ENCODE assay signal across 21 cellular contexts in the genomic region with DNA sequence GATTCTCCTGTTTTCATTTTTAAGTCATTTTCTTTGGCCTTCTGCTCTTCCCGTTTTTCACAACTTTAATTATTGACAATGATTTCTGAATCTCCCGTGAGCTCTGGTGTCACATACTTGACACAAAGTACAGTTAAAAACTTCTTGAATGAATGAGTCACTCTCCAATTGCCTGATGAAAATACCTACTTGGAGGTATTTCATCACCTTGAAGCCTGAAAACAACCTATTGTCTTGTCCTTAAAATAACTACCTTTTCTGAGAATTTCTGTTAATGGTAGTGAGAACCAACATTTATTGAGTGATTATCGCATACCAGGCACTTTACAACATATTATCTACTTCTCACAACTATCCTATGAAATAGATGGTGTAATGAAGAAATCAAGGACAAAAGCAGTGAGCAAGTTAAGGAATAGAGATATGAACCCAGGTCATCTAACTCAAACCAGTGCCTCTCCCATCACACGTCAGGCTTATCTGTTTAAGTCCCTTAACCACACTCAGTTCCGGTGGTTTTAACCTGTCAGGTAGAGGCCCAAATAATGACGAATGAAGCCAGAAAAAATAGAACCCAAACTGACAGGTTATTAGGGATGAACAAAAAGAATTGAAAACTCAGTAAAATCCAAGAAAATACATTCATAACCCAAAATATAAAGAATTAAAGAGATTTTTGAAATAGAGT. TPM values are rescaled to one million over a fixed set of nuclear protein-coding genes. Genes with fewer than 3 reads are reported as not detected.
DNase-seq lines count a peak whose midpoint lies in the region; ATAC-seq and TF ChIP-seq lines count a peak whose summit lies in the region.
"Had no signal": no experiment of that assay in that cellular context is flagged by ENCODE, and none has a peak within 500 bp of the region (broad histone marks: within the 10 kb centered on the region; RNA-seq: fewer than 3 reads in every experiment).

No MANE protein-coding gene starts in this region.

- in situ Hi-C loops in KBM-7 (cut with MboI; ENCODE audit: low pct_unique_long_range_greater_than_20kb, low sequenced_read_pairs), result no loop called here

- POLR2A ChIA-PET in activated CD8-positive, alpha-beta T cell treated with anti-CD3 and anti-CD28 coated beads for 36 hours (lab: Charles Lee), result no interaction called here
- POLR2A ChIA-PET in activated CD8-positive, alpha-beta T cell treated with anti-CD3 and anti-CD28 coated beads, Interleukin-2, amount 10 ng/mL, durations not matched to agents 7 days and 5 days (lab: Charles Lee), result no interaction called here

- H3K4me3 Mint-ChIP-seq in activated CD8-positive, alpha-beta T cell treated with anti-CD3 and anti-CD28 coated beads for 36 hours, result no peak overlapping the region
- no peak overlapping the region for H3K4me3 Mint-ChIP-seq in activated CD8-positive, alpha-beta T cell treated with anti-CD3 and anti-CD28 coated beads, Interleukin-2, amount 10 ng/mL, durations not matched to agents 7 days and 5 days
- H3K4me3 Mint-ChIP-seq: activated CD4-positive, alpha-beta memory T cell treated with anti-CD3 and anti-CD28 coated beads, Interleukin-2, amount 10 ng/mL, durations not matched to agents 7 days and 5 days; activated T-helper 17 cell treated with anti-CD3 and anti-CD28 coated beads, Interleukin-2, amount 50 U/mL, for 72 hours; stimulated activated naive CD8-positive, alpha-beta T cell treated with anti-CD3 and anti-CD28 coated beads, Interleukin-15, Interleukin-2, amounts not matched to agents 100 ng/mL and 50 ng/mL, for 24 hours; T-cell had no signal

- TF ChIP-seq CTCF in activated CD8-positive, alpha-beta T cell treated with anti-CD3 and anti-CD28 coated beads for 36 hours (IDR thresholded peaks at IDR 0.05), result no peak
- TF ChIP-seq CTCF in omental fat pad (IDR thresholded peaks at IDR 0.05), result no peak

- DNase-seq in activated CD8-positive, alpha-beta T cell treated with anti-CD3 and anti-CD28 coated beads for 36 hours, result no peak
- no peak for DNase-seq in activated CD8-positive, alpha-beta T cell treated with anti-CD3 and anti-CD28 coated beads, Interleukin-2, amount 10 ng/mL, durations not matched to agents 7 days and 5 days
- DNase-seq in KBM-7 (peak; percentile 22), kidney tubule cell (ENCODE audit: low spot score) (peak; percentile 41), omental fat pad (ENCODE audit: low spot score) (no peak)
- no peak for DNase-seq in stimulated activated CD4-positive, alpha-beta T cell treated with anti-CD3 and anti-CD28 coated beads, Interleukin-4, amount 100 ng/mL, for 1 hour
- DNase-seq: activated CD4-positive, alpha-beta memory T cell treated with anti-CD3 and anti-CD28 coated beads, Interleukin-2, amount 10 ng/mL, durations not matched to agents 7 days and 5 days; caudate nucleus; GDM1; head of caudate nucleus; lower lobe of right lung; NCI-H187; NCI-H510A; ovary; SHP77 treated with DMSO at 0.1 percent for 48 hours; sigmoid colon; T-cell had no signal

- peaks cover 6% of the 10 kb centered on the region for H3K4me1 Mint-ChIP-seq in activated CD8-positive, alpha-beta T cell treated with anti-CD3 and anti-CD28 coated beads for 36 hours (ENCODE audit: low read depth)
- peaks cover 8% of the 10 kb centered on the region for H3K4me1 Mint-ChIP-seq in activated CD8-positive, alpha-beta T cell treated with anti-CD3 and anti-CD28 coated beads, Interleukin-2, amount 10 ng/mL, durations not matched to agents 7 days and 5 days (ENCODE audit: low read depth)
- H3K4me1 Mint-ChIP-seq: activated T-helper 17 cell treated with anti-CD3 and anti-CD28 coated beads, Interleukin-2, amount 50 U/mL, for 72 hours had no signal

- ATAC-seq in activated CD8-positive, alpha-beta T cell treated with anti-CD3 and anti-CD28 coated beads for 36 hours, result no peak
- no peak for ATAC-seq in activated CD8-positive, alpha-beta T cell treated with anti-CD3 and anti-CD28 coated beads, Interleukin-2, amount 10 ng/mL, durations not matched to agents 7 days and 5 days
- ATAC-seq in GM21723 (IDR thresholded peaks at IDR 0.05; ENCODE audit: unreplicated experiment) (peak; percentile 68), omental fat pad (ENCODE audit: low FRiP score) (no peak), GM21529 (IDR thresholded peaks at IDR 0.05; ENCODE audit: unreplicated experiment) (no peak)
- ATAC-seq: activated T-helper 17 cell treated with anti-CD3 and anti-CD28 coated beads, Interleukin-2, amount 50 U/mL, for 72 hours; lower lobe of right lung; T-cell had no signal

- H3K36me3 Mint-ChIP-seq in activated CD8-positive, alpha-beta T cell treated with anti-CD3 and anti-CD28 coated beads for 36 hours (ENCODE audit: low read depth), result peaks cover 13% of the 10 kb centered on the region
- H3K36me3 Mint-ChIP-seq in activated CD8-positive, alpha-beta T cell treated with anti-CD3 and anti-CD28 coated beads, Interleukin-2, amount 10 ng/mL, durations not matched to agents 7 days and 5 days (ENCODE audit: low read depth), result peaks cover 7% of the 10 kb centered on the region

- no peaks in the 10 kb centered on the region for H3K27me3 Mint-ChIP-seq in activated CD8-positive, alpha-beta T cell treated with anti-CD3 and anti-CD28 coated beads for 36 hours
- H3K27me3 Mint-ChIP-seq in activated CD8-positive, alpha-beta T cell treated with anti-CD3 and anti-CD28 coated beads, Interleukin-2, amount 10 ng/mL, durations not matched to agents 7 days and 5 days (ENCODE audit: low read depth), result no peaks in the 10 kb centered on the region
- H3K27me3 Mint-ChIP-seq: activated CD4-positive, alpha-beta memory T cell treated with anti-CD3 and anti-CD28 coated beads, Interleukin-2, amount 10 ng/mL, durations not matched to agents 7 days and 5 days; activated T-helper 17 cell treated with anti-CD3 and anti-CD28 coated beads, Interleukin-2, amount 50 U/mL, for 72 hours; stimulated activated naive CD8-positive, alpha-beta T cell treated with anti-CD3 and anti-CD28 coated beads, Interleukin-15, Interleukin-2, amounts not matched to agents 100 ng/mL and 50 ng/mL, for 24 hours; T-cell had no signal

- no peaks in the 10 kb centered on the region for H3K9me3 Mint-ChIP-seq in activated CD8-positive, alpha-beta T cell treated with anti-CD3 and anti-CD28 coated beads for 36 hours
- H3K9me3 Mint-ChIP-seq in activated CD8-positive, alpha-beta T cell treated with anti-CD3 and anti-CD28 coated beads, Interleukin-2, amount 10 ng/mL, durations not matched to agents 7 days and 5 days (ENCODE audit: insufficient read depth), result no peaks in the 10 kb centered on the region
- H3K9me3 Mint-ChIP-seq: activated CD4-positive, alpha-beta memory T cell treated with anti-CD3 and anti-CD28 coated beads, Interleukin-2, amount 10 ng/mL, durations not matched to agents 7 days and 5 days; activated T-helper 17 cell treated with anti-CD3 and anti-CD28 coated beads, Interleukin-2, amount 50 U/mL, for 72 hours; stimulated activated naive CD8-positive, alpha-beta T cell treated with anti-CD3 and anti-CD28 coated beads, Interleukin-15, Interleukin-2, amounts not matched to agents 100 ng/mL and 50 ng/mL, for 24 hours; T-cell had no signal

- intact Hi-C loops in activated CD8-positive, alpha-beta T cell treated with anti-CD3 and anti-CD28 coated beads for 36 hours (cut with micrococcal nuclease), result no loop called here

- CTCF ChIA-PET in activated CD8-positive, alpha-beta T cell treated with anti-CD3 and anti-CD28 coated beads for 36 hours (lab: Charles Lee), result no interaction called here
- CTCF ChIA-PET in activated CD8-positive, alpha-beta T cell treated with anti-CD3 and anti-CD28 coated beads, Interleukin-2, amount 10 ng/mL, durations not matched to agents 7 days and 5 days (lab: Charles Lee), result no interaction called here

- peak overlapping the region; percentile 1 for H3K27ac Mint-ChIP-seq in activated CD8-positive, alpha-beta T cell treated with anti-CD3 and anti-CD28 coated beads for 36 hours
- H3K27ac Mint-ChIP-seq in activated CD8-positive, alpha-beta T cell treated with anti-CD3 and anti-CD28 coated beads, Interleukin-2, amount 10 ng/mL, durations not matched to agents 7 days and 5 days, result no peak overlapping the region
- H3K27ac Mint-ChIP-seq: activated CD4-positive, alpha-beta memory T cell treated with anti-CD3 and anti-CD28 coated beads, Interleukin-2, amount 10 ng/mL, durations not matched to agents 7 days and 5 days; activated T-helper 17 cell treated with anti-CD3 and anti-CD28 coated beads, Interleukin-2, amount 50 U/mL, for 72 hours; stimulated activated naive CD8-positive, alpha-beta T cell treated with anti-CD3 and anti-CD28 coated beads, Interleukin-15, Interleukin-2, amounts not matched to agents 100 ng/mL and 50 ng/mL, for 24 hours; T-cell had no signal

RNA-seq across cellular contexts. Expression of a gene that starts 11.6 kb away (rescaled TPM):
- 10 to 100 TPM; 17.6 to 20.8 TPM for total RNA-seq in activated CD8-positive, alpha-beta T cell treated with anti-CD3 and anti-CD28 coated beads for 36 hours
- total RNA-seq in activated CD8-positive, alpha-beta T cell treated with anti-CD3 and anti-CD28 coated beads, Interleukin-2, amount 10 ng/mL, durations not matched to agents 7 days and 5 days, result 10 to 100 TPM; 13.7 to 15.9 TPM
- 10 to 100 TPM in 3 of 4 donors, 1 to 10 TPM in 1; 7.6 to 26.0 (median 22.4) TPM for total RNA-seq in omental fat pad

Comparison
In these comparisons a context has a peak if more than half of its experiments do, and no peak if none do; other contexts are left out.
1. DNase-seq: peak in KBM-7 (single experiment) and kidney tubule cell (single experiment); none in activated CD8-positive, alpha-beta T cell treated with anti-CD3 and anti-CD28 coated beads for 36 hours (single experiment), activated CD8-positive, alpha-beta T cell treated with anti-CD3 and anti-CD28 coated beads, Interleukin-2, amount 10 ng/mL, durations not matched to agents 7 days and 5 days (single experiment), stimulated activated CD4-positive, alpha-beta T cell treated with anti-CD3 and anti-CD28 coated beads, Interleukin-4, amount 100 ng/mL, for 1 hour (single experiment) and omental fat pad (single experiment).